ENCODE assay signal across 1 cellular context in genomic region chr22:49735411-49736311, GRCh38.
TF ChIP-seq lines count a peak whose summit lies in the region.

No MANE protein-coding gene starts in this region.

TF ChIP-seq in WTC11, 78 proteins besides CTCF, POLR2A, EP300 and RAD21 (continued from another document and continues in another):
- TF ChIP-seq KAT7 (CRISPR knock-in tag; IDR thresholded peaks at IDR 0.05; ENCODE audit: borderline replicate concordance), result no peak
- TF ChIP-seq RELA (CRISPR knock-in tag; IDR thresholded peaks at IDR 0.05; ENCODE audit: borderline replicate concordance), result no peak
- TF ChIP-seq ESRRA (CRISPR knock-in tag; IDR thresholded peaks at IDR 0.05; ENCODE audit: borderline replicate concordance), result no peak; the same call in 1 of the 2 replicates
- TF ChIP-seq ZNF263 (CRISPR knock-in tag; IDR thresholded peaks at IDR 0.05; ENCODE audit: low read depth), result no peak
- TF ChIP-seq IRF2 (CRISPR knock-in tag; IDR thresholded peaks at IDR 0.05; ENCODE audit: borderline replicate concordance, low read depth), result no peak
- TF ChIP-seq, protein P1, sequence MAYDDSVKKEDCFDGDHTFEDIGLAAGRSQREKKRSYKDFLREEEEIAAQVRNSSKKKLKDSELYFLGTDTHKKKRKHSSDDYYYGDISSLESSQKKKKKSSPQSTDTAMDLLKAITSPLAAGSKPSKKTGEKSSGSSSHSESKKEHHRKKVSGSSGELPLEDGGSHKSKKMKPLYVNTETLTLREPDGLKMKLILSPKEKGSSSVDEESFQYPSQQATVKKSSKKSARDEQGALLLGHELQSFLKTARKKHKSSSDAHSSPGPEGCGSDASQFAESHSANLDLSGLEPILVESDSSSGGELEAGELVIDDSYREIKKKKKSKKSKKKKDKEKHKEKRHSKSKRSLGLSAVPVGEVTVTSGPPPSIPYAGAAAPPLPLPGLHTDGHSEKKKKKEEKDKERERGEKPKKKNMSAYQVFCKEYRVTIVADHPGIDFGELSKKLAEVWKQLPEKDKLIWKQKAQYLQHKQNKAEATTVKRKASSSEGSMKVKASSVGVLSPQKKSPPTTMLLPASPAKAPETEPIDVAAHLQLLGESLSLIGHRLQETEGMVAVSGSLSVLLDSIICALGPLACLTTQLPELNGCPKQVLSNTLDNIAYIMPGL (CRISPR knock-in tag; IDR thresholded peaks at IDR 0.05), result no peak
- TF ChIP-seq GRHL2 (CRISPR knock-in tag; IDR thresholded peaks at IDR 0.05; ENCODE audit: insufficient replicate concordance, severe bottlenecking), result no peak
- TF ChIP-seq FOXP1 (CRISPR knock-in tag; IDR thresholded peaks at IDR 0.05; ENCODE audit: borderline replicate concordance), result peak; percentile 81
- TF ChIP-seq, protein P2, sequence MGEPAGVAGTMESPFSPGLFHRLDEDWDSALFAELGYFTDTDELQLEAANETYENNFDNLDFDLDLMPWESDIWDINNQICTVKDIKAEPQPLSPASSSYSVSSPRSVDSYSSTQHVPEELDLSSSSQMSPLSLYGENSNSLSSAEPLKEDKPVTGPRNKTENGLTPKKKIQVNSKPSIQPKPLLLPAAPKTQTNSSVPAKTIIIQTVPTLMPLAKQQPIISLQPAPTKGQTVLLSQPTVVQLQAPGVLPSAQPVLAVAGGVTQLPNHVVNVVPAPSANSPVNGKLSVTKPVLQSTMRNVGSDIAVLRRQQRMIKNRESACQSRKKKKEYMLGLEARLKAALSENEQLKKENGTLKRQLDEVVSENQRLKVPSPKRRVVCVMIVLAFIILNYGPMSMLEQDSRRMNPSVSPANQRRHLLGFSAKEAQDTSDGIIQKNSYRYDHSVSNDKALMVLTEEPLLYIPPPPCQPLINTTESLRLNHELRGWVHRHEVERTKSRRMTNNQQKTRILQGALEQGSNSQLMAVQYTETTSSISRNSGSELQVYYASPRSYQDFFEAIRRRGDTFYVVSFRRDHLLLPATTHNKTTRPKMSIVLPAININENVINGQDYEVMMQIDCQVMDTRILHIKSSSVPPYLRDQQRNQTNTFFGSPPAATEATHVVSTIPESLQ (CRISPR knock-in tag; IDR thresholded peaks at IDR 0.05), result no peak
- TF ChIP-seq JUN (CRISPR knock-in tag; IDR thresholded peaks at IDR 0.05), result peak; percentile 79
- no peak for TF ChIP-seq ZNF671 (CRISPR knock-in tag; IDR thresholded peaks at IDR 0.05)
- TF ChIP-seq SMAD3 (CRISPR knock-in tag; IDR thresholded peaks at IDR 0.05; ENCODE audit: borderline replicate concordance), result peak; percentile 53; the same call in 1 of the 2 replicates
- no peak for TF ChIP-seq TP53 (CRISPR knock-in tag; IDR thresholded peaks at IDR 0.05)
- TF ChIP-seq, protein P3, sequence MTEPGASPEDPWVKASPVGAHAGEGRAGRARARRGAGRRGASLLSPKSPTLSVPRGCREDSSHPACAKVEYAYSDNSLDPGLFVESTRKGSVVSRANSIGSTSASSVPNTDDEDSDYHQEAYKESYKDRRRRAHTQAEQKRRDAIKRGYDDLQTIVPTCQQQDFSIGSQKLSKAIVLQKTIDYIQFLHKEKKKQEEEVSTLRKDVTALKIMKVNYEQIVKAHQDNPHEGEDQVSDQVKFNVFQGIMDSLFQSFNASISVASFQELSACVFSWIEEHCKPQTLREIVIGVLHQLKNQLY (CRISPR knock-in tag; IDR thresholded peaks at IDR 0.05), result no peak
- TF ChIP-seq, protein P4, sequence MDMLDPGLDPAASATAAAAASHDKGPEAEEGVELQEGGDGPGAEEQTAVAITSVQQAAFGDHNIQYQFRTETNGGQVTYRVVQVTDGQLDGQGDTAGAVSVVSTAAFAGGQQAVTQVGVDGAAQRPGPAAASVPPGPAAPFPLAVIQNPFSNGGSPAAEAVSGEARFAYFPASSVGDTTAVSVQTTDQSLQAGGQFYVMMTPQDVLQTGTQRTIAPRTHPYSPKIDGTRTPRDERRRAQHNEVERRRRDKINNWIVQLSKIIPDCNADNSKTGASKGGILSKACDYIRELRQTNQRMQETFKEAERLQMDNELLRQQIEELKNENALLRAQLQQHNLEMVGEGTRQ (CRISPR knock-in tag; IDR thresholded peaks at IDR 0.05), result no peak
- TF ChIP-seq, protein P5, sequence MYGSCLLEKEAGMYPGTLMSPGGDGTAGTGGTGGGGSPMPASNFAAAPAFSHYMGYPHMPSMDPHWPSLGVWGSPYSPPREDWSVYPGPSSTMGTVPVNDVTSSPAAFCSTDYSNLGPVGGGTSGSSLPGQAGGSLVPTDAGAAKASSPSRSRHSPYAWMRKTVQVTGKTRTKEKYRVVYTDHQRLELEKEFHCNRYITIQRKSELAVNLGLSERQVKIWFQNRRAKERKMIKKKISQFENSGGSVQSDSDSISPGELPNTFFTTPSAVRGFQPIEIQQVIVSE (CRISPR knock-in tag; IDR thresholded peaks at IDR 0.05; ENCODE audit: borderline replicate concordance), result no peak
- TF ChIP-seq MAX (CRISPR knock-in tag; IDR thresholded peaks at IDR 0.05), result no peak; the same call in 1 of the 2 replicates
- TF ChIP-seq TEAD4 (CRISPR knock-in tag; IDR thresholded peaks at IDR 0.05), result peak; percentile 80
- 0 out of 2 replicates have a peak, but pooled peaks have one; percentile 79 for TF ChIP-seq SMAD4 (CRISPR knock-in tag; IDR thresholded peaks at IDR 0.05)
- TF ChIP-seq GABPB1 (CRISPR knock-in tag; IDR thresholded peaks at IDR 0.05), result no peak
- TF ChIP-seq CREM (CRISPR knock-in tag; IDR thresholded peaks at IDR 0.05), result no peak
- TF ChIP-seq TEAD1 (CRISPR knock-in tag; IDR thresholded peaks at IDR 0.05), result peak; percentile 84
- no peak for TF ChIP-seq NFYB (CRISPR knock-in tag; conservative IDR thresholded peaks at IDR 0.05; ENCODE audit: low read depth)
- TF ChIP-seq, protein P6, sequence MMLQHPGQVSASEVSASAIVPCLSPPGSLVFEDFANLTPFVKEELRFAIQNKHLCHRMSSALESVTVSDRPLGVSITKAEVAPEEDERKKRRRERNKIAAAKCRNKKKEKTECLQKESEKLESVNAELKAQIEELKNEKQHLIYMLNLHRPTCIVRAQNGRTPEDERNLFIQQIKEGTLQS (CRISPR knock-in tag; conservative IDR thresholded peaks at IDR 0.05), result no peak
- TF ChIP-seq E2F4 (CRISPR knock-in tag; IDR thresholded peaks at IDR 0.05; ENCODE audit: borderline replicate concordance, low read depth), result no peak
- no peak for TF ChIP-seq NR1H2 (CRISPR knock-in tag; IDR thresholded peaks at IDR 0.05)
- no peak for TF ChIP-seq ETV6 (CRISPR knock-in tag; IDR thresholded peaks at IDR 0.05)
- TF ChIP-seq ZNF416 (CRISPR knock-in tag; IDR thresholded peaks at IDR 0.05), result no peak
- TF ChIP-seq ZNF423 (CRISPR knock-in tag; IDR thresholded peaks at IDR 0.05), result no peak
- TF ChIP-seq, protein P7, sequence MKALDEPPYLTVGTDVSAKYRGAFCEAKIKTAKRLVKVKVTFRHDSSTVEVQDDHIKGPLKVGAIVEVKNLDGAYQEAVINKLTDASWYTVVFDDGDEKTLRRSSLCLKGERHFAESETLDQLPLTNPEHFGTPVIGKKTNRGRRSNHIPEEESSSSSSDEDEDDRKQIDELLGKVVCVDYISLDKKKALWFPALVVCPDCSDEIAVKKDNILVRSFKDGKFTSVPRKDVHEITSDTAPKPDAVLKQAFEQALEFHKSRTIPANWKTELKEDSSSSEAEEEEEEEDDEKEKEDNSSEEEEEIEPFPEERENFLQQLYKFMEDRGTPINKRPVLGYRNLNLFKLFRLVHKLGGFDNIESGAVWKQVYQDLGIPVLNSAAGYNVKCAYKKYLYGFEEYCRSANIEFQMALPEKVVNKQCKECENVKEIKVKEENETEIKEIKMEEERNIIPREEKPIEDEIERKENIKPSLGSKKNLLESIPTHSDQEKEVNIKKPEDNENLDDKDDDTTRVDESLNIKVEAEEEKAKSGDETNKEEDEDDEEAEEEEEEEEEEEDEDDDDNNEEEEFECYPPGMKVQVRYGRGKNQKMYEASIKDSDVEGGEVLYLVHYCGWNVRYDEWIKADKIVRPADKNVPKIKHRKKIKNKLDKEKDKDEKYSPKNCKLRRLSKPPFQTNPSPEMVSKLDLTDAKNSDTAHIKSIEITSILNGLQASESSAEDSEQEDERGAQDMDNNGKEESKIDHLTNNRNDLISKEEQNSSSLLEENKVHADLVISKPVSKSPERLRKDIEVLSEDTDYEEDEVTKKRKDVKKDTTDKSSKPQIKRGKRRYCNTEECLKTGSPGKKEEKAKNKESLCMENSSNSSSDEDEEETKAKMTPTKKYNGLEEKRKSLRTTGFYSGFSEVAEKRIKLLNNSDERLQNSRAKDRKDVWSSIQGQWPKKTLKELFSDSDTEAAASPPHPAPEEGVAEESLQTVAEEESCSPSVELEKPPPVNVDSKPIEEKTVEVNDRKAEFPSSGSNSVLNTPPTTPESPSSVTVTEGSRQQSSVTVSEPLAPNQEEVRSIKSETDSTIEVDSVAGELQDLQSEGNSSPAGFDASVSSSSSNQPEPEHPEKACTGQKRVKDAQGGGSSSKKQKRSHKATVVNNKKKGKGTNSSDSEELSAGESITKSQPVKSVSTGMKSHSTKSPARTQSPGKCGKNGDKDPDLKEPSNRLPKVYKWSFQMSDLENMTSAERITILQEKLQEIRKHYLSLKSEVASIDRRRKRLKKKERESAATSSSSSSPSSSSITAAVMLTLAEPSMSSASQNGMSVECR (CRISPR knock-in tag; IDR thresholded peaks at IDR 0.05; ENCODE audit: borderline replicate concordance), result peak; percentile 86
- TF ChIP-seq ZNF281 (CRISPR knock-in tag; IDR thresholded peaks at IDR 0.05), result peak; percentile 42; the same call in 1 of the 2 replicates
- TF ChIP-seq, protein P8, sequence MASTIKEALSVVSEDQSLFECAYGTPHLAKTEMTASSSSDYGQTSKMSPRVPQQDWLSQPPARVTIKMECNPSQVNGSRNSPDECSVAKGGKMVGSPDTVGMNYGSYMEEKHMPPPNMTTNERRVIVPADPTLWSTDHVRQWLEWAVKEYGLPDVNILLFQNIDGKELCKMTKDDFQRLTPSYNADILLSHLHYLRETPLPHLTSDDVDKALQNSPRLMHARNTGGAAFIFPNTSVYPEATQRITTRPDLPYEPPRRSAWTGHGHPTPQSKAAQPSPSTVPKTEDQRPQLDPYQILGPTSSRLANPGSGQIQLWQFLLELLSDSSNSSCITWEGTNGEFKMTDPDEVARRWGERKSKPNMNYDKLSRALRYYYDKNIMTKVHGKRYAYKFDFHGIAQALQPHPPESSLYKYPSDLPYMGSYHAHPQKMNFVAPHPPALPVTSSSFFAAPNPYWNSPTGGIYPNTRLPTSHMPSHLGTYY (CRISPR knock-in tag; IDR thresholded peaks at IDR 0.05), result no peak
- no peak for TF ChIP-seq TCF7 (CRISPR knock-in tag; IDR thresholded peaks at IDR 0.05; ENCODE audit: low read depth)
- TF ChIP-seq FOXP4 (CRISPR knock-in tag; IDR thresholded peaks at IDR 0.05), result peak; percentile 76
- no peak for TF ChIP-seq HMGA2 (CRISPR knock-in tag; IDR thresholded peaks at IDR 0.05)
- TF ChIP-seq FOXK1 (CRISPR knock-in tag; IDR thresholded peaks at IDR 0.05), result 0 out of 2 replicates have a peak, but pooled peaks have one; percentile 73
- no peak for TF ChIP-seq JAZF1 (CRISPR knock-in tag; IDR thresholded peaks at IDR 0.05)
- no peak for TF ChIP-seq RORB (CRISPR knock-in tag; IDR thresholded peaks at IDR 0.05)
- TF ChIP-seq, protein P9, sequence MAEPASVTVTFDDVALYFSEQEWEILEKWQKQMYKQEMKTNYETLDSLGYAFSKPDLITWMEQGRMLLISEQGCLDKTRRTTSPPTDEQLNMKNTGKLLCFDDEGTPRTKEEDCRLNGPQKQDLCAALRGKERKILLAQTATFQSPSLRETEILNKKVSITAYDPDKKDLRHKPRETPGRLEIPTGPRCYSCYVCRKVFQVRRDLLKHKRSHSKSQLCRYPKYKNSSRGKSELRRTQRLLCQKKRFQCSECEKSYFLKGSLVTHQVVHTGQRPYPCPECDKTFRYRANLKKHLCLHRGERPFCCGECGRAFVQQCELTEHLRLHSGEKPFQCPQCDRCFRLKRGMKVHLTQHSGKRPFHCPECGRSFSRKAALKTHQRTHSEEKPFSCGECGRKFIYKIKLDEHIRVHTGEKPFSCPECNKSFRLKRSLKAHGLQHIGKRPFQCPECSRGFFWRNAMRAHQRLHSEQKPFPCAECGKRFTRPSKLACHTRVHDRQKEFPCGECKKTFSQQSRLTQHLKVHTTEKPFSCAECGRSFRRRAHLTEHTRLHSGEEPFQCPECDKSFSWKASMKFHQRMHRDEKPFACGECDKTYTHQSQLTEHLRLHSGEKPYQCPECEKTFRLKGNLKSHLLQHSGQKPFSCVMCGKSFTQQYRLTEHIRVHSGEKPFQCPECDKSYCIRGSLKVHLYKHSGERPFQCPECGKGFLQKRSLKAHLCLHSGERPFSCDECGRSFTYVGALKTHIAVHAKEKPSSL (CRISPR knock-in tag; conservative IDR thresholded peaks at IDR 0.05), result no peak
- TF ChIP-seq ZNF121 (CRISPR knock-in tag; IDR thresholded peaks at IDR 0.05), result no peak
